In genomic region chr20:58649288-58650180, GRCh38 we compare ENCODE assay signal across 7 cellular contexts. TPM values are rescaled to one million over a fixed set of nuclear protein-coding genes. Genes with fewer than 3 reads are reported as not detected.
DNase-seq lines count a peak whose midpoint lies in the region; ATAC-seq and TF ChIP-seq lines count a peak whose summit lies in the region.

No MANE protein-coding gene starts in this region.

- peak overlapping the region; percentile 99; the same call in 1 of the 2 replicates for H2AFZ ChIP-seq in Karpas-422 (ENCODE audit: low read length)
- H2AFZ ChIP-seq in hepatocyte, result peak overlapping the region; percentile 98

- H3K36me3 ChIP-seq in Karpas-422 (ENCODE audit: insufficient read depth, low read length) (no peaks in the 10 kb centered on the region; the same call in 1 of the 2 replicates), hepatocyte (replicated peaks; ENCODE audit: insufficient read depth, low read depth) (no peaks in the 10 kb centered on the region), spleen (no peaks in the 10 kb centered on the region)

- ATAC-seq in GM18870 (IDR thresholded peaks at IDR 0.05; ENCODE audit: unreplicated experiment) (no peak), HG03135 (IDR thresholded peaks at IDR 0.05; ENCODE audit: unreplicated experiment) (no peak)

- H3K4me2 ChIP-seq in Karpas-422 (ENCODE audit: low read depth, low read length, poor library complexity, severe bottlenecking) (peak overlapping the region; percentile 78), hepatocyte (peak overlapping the region; percentile 94)

- H3K4me1 ChIP-seq in Karpas-422 (ENCODE audit: low read length) (peaks cover 42% of the 10 kb centered on the region), hepatocyte (ENCODE audit: insufficient read depth) (peaks cover 18% of the 10 kb centered on the region), spleen (peaks cover 17 to 40% (median 31%) of the 10 kb centered on the region in 6 donors)

- H3K27ac ChIP-seq in Karpas-422 (ENCODE audit: low read length) (no peak overlapping the region), hepatocyte (peak overlapping the region; percentile 97), spleen (peak overlapping the region; percentile 91 to 98 (median 94))

- H3K79me2 ChIP-seq in Karpas-422 (ENCODE audit: low read length) (peaks cover 33% of the 10 kb centered on the region), hepatocyte (peaks cover 34% of the 10 kb centered on the region)

- peak overlapping the region; percentile 91; the same call in 1 of the 2 replicates for H3K4me3 ChIP-seq in Karpas-422 (ENCODE audit: low read length)
- H3K4me3 ChIP-seq in hepatocyte, result peak overlapping the region; percentile 97
- peak overlapping the region; percentile 84 to 100 (median 97) for H3K4me3 ChIP-seq in spleen

- no peaks in the 10 kb centered on the region for H4K20me1 ChIP-seq in Karpas-422 (ENCODE audit: insufficient read depth, low read depth, low read length)
- peaks cover 20% of the 10 kb centered on the region for H4K20me1 ChIP-seq in hepatocyte (ENCODE audit: insufficient read depth, poor library complexity, severe bottlenecking)

- H3K9ac ChIP-seq in Karpas-422 (ENCODE audit: low read length), result peak overlapping the region; percentile 91

- TF ChIP-seq CTCF in hepatocyte (IDR thresholded peaks at IDR 0.05; ENCODE audit: poor library complexity), result no peak
- no peak for TF ChIP-seq CTCF in spleen (IDR thresholded peaks at IDR 0.05 in 8 of 11, conservative IDR thresholded peaks at IDR 0.05 in 3 of 11)

- no peak for TF ChIP-seq POLR2A in spleen (IDR thresholded peaks at IDR 0.05)

- DNase-seq in Karpas-422, result no peak
- peak; percentile 40 for DNase-seq in activated naive CD4-positive, alpha-beta T cell treated with Interleukin-2 at 50 U/mL for 16 hours
- DNase-seq in hepatocyte (ENCODE audit: low spot score), result peak; percentile 32
- peak; percentile 89 for DNase-seq in spleen
- no peak for DNase-seq in medulla oblongata (ENCODE audit: extremely low spot score)

- intact Hi-C loops in spleen (cut with DNase I; ENCODE audit: low total_unique reads), result loop anchor here (5.0 kb wide), 1 partner anchor 412 kb away; no protein-coding TSS in a partner anchor

- WGBS in hepatocyte (ENCODE audit: low lambda C conversion rate, missing lambda C conversion rate), result 22% methylated on average over 65 of the region's 73 CpGs
- WGBS in spleen, 5 donors, result 6 to 20% (median 10%) methylated on average over 39 to 73 of the region's 73 CpGs

- H3K9me3 ChIP-seq in Karpas-422 (ENCODE audit: low read length), result no peaks in the 10 kb centered on the region
- no peaks in the 10 kb centered on the region for H3K9me3 ChIP-seq in hepatocyte (ENCODE audit: low read depth)
- no peaks in the 10 kb centered on the region for H3K9me3 ChIP-seq in spleen

- H3K9me2 ChIP-seq in Karpas-422 (replicated peaks; ENCODE audit: insufficient read depth, low read length) (no peaks in the 10 kb centered on the region), hepatocyte (replicated peaks; ENCODE audit: insufficient read depth) (no peaks in the 10 kb centered on the region)

- H3K27me3 ChIP-seq in Karpas-422 (ENCODE audit: low read length) (no peaks in the 10 kb centered on the region), hepatocyte (no peaks in the 10 kb centered on the region), spleen (replicated peaks in 1 of 7) (peaks cover 0 to 8% (median 0%) of the 10 kb centered on the region in 7 donors)

RNA-seq across cellular contexts. Expression of gene STX16, which starts 1.5 kb away (rescaled TPM):
- total RNA-seq in Karpas-422 (2014; rRNA removed; shearing (Covaris generic); ENCODE audit: low replicate concordance), result 58.3 and 71.9 TPM in 2 replicates
- total RNA-seq in hepatocyte (23.2 and 28.5 TPM in 2 replicates), spleen (100 to 1,000 TPM in 1 of 7 donors, 10 to 100 TPM in 6; 62.6 to 105 (median 83.6) TPM)
- polyA plus RNA-seq in hepatocyte (39.9 and 41.8 TPM in 2 replicates), spleen (10 to 100 TPM; 34.4 to 47.3 (median 43.5) TPM)

RNA-seq across cellular contexts. Expression of gene NPEPL1, which starts 43.1 kb away (rescaled TPM):
- 16.8 and 30.5 TPM in 2 replicates for total RNA-seq in Karpas-422 (2014; rRNA removed; shearing (Covaris generic); ENCODE audit: low replicate concordance)
- 15.2 and 15.4 TPM in 2 replicates for total RNA-seq in hepatocyte
- polyA plus RNA-seq in hepatocyte, result 42.3 and 46.0 TPM in 2 replicates
- 10 to 100 TPM; 31.7 to 61.7 (median 56.4) TPM for total RNA-seq in spleen
- polyA plus RNA-seq in spleen, result 10 to 100 TPM; 19.3 to 56.7 (median 50.6) TPM

Comparison
In these comparisons a context has a peak if more than half of its experiments do, and no peak if none do; other contexts are left out.
1. DNase-seq: peak in activated naive CD4-positive, alpha-beta T cell treated with Interleukin-2 at 50 U/mL for 16 hours (single experiment), hepatocyte (single experiment) and spleen (single experiment); none in Karpas-422 (single experiment) and medulla oblongata (single experiment).
2. Peak in every context shown above with its lines, with median percentiles within 50 percentile points of each other: H3K4me3 ChIP-seq.